ENCODE assay signal across 35 cellular contexts in genomic region chr6:164016056-164016455, GRCh38.
"Had no signal": no experiment of that assay in that cellular context is flagged by ENCODE, and none has a peak within 500 bp of the region (broad histone marks: within the 10 kb centered on the region; RNA-seq: fewer than 3 reads in every experiment).

No MANE protein-coding gene starts in this region.

- H3K4me3 Mint-ChIP-seq: activated CD4-positive, alpha-beta memory T cell treated with anti-CD3 and anti-CD28 coated beads for 36 hours; activated CD4-positive, alpha-beta T cell treated with anti-CD3 and anti-CD28 coated beads for 36 hours; activated CD4-positive, alpha-beta T cell treated with anti-CD3 and anti-CD28 coated beads, Interleukin-2, amount 10 ng/mL, durations not matched to agents 24 days and 14 days; activated CD8-positive, alpha-beta memory T cell treated with anti-CD3 and anti-CD28 coated beads, Interleukin-2, amount 10 ng/mL, durations not matched to agents 7 days and 5 days; activated CD8-positive, alpha-beta T cell treated with anti-CD3 and anti-CD28 coated beads, Interleukin-2, amount 10 ng/mL, durations not matched to agents 7 days and 5 days; activated naive CD4-positive, alpha-beta T cell treated with anti-CD3 and anti-CD28 coated beads for 36 hours; activated naive CD4-positive, alpha-beta T cell treated with anti-CD3 and anti-CD28 coated beads, Interleukin-2, amount 50 U/mL, for 24 hours; activated naive CD8-positive, alpha-beta T cell treated with anti-CD3 and anti-CD28 coated beads for 36 hours; activated naive CD8-positive, alpha-beta T cell treated with anti-CD3 and anti-CD28 coated beads, Interleukin-2, amount 50 U/mL, for 24 hours; activated T-helper 1 cell treated with anti-CD3 and anti-CD28 coated beads, Interleukin-12 subunit alpha, Interleukin-12 subunit beta, Interleukin-2, Interleukin-4 antibody, amounts not matched to agents 30 ng/mL and 10 ng/mL and 1 ng/mL, durations not matched to agents 14 hours and 24 hours and 36 hours had no signal

- H3K9me3 ChIP-seq: adrenal gland, body of pancreas, breast epithelium, colonic mucosa, esophagus squamous epithelium had no signal

- FAIRE-seq: endometrium, endothelial cell of umbilical vein, frontal cortex had no signal

- H3K9me3 Mint-ChIP-seq: activated CD4-positive, alpha-beta memory T cell treated with anti-CD3 and anti-CD28 coated beads for 36 hours; activated naive CD4-positive, alpha-beta T cell treated with anti-CD3 and anti-CD28 coated beads for 36 hours; activated naive CD4-positive, alpha-beta T cell treated with anti-CD3 and anti-CD28 coated beads, Interleukin-2, amount 50 U/mL, for 24 hours; activated naive CD8-positive, alpha-beta T cell treated with anti-CD3 and anti-CD28 coated beads for 36 hours; activated naive CD8-positive, alpha-beta T cell treated with anti-CD3 and anti-CD28 coated beads, Interleukin-2, amount 50 U/mL, for 24 hours had no signal

- H3K27ac Mint-ChIP-seq: activated CD4-positive, alpha-beta memory T cell treated with anti-CD3 and anti-CD28 coated beads for 36 hours; activated CD4-positive, alpha-beta T cell treated with anti-CD3 and anti-CD28 coated beads for 36 hours; activated CD4-positive, alpha-beta T cell treated with anti-CD3 and anti-CD28 coated beads, Interleukin-2, amount 10 ng/mL, durations not matched to agents 24 days and 14 days; activated CD8-positive, alpha-beta memory T cell treated with anti-CD3 and anti-CD28 coated beads, Interleukin-2, amount 10 ng/mL, durations not matched to agents 7 days and 5 days; activated CD8-positive, alpha-beta T cell treated with anti-CD3 and anti-CD28 coated beads, Interleukin-2, amount 10 ng/mL, durations not matched to agents 7 days and 5 days; activated naive CD4-positive, alpha-beta T cell treated with anti-CD3 and anti-CD28 coated beads for 36 hours; activated naive CD4-positive, alpha-beta T cell treated with anti-CD3 and anti-CD28 coated beads, Interleukin-2, amount 50 U/mL, for 24 hours; activated naive CD8-positive, alpha-beta T cell treated with anti-CD3 and anti-CD28 coated beads for 36 hours; activated naive CD8-positive, alpha-beta T cell treated with anti-CD3 and anti-CD28 coated beads, Interleukin-2, amount 50 U/mL, for 24 hours; activated T-helper 1 cell treated with anti-CD3 and anti-CD28 coated beads, Interleukin-12 subunit alpha, Interleukin-12 subunit beta, Interleukin-2, Interleukin-4 antibody, amounts not matched to agents 30 ng/mL and 10 ng/mL and 1 ng/mL, durations not matched to agents 14 hours and 24 hours and 36 hours; activated T-helper 2 cell treated with anti-CD3 and anti-CD28 coated beads, Interferon-gamma antibody, Interleukin-2, Interleukin-4, amounts not matched to agents 10 μg/mL and 5 μg/mL and 100 μg/mL, durations not matched to agents 14 hours and 24 hours and 36 hours had no signal

- H3K36me3 ChIP-seq: adrenal gland, breast epithelium, cardiac muscle cell, colonic mucosa, esophagus squamous epithelium had no signal

- H3K27ac ChIP-seq: adrenal gland, body of pancreas, breast epithelium, cardiac muscle cell, colonic mucosa, epithelial cell of prostate, esophagus squamous epithelium had no signal

- H3K4me3 ChIP-seq: adrenal gland, body of pancreas, breast epithelium, cardiac muscle cell, colonic mucosa, esophagus squamous epithelium had no signal

- H3K4me1 Mint-ChIP-seq: activated CD4-positive, alpha-beta T cell treated with anti-CD3 and anti-CD28 coated beads for 36 hours; activated CD4-positive, alpha-beta T cell treated with anti-CD3 and anti-CD28 coated beads, Interleukin-2, amount 10 ng/mL, durations not matched to agents 24 days and 14 days; activated CD8-positive, alpha-beta memory T cell treated with anti-CD3 and anti-CD28 coated beads, Interleukin-2, amount 10 ng/mL, durations not matched to agents 7 days and 5 days; activated naive CD4-positive, alpha-beta T cell treated with anti-CD3 and anti-CD28 coated beads, Interleukin-2, amount 50 U/mL, for 24 hours; activated naive CD8-positive, alpha-beta T cell treated with anti-CD3 and anti-CD28 coated beads for 36 hours; activated naive CD8-positive, alpha-beta T cell treated with anti-CD3 and anti-CD28 coated beads, Interleukin-2, amount 50 U/mL, for 24 hours had no signal

- DNase-seq: activated CD4-positive, alpha-beta memory T cell treated with anti-CD3 and anti-CD28 coated beads for 36 hours; activated CD4-positive, alpha-beta T cell treated with anti-CD3 and anti-CD28 coated beads for 36 hours; activated CD4-positive, alpha-beta T cell treated with anti-CD3 and anti-CD28 coated beads, Interleukin-2, amount 10 ng/mL, durations not matched to agents 24 days and 14 days; activated CD4-positive, CD25-positive, alpha-beta regulatory T cell; activated CD4-positive, CD25-positive, alpha-beta regulatory T cell treated with anti-CD3 and anti-CD28 coated beads, Interleukin-2, amount 50 U/mL, for 72 hours; activated CD8-positive, alpha-beta memory T cell treated with anti-CD3 and anti-CD28 coated beads, Interleukin-2, amount 10 ng/mL, durations not matched to agents 7 days and 5 days; activated CD8-positive, alpha-beta memory T cell treated with anti-CD3 and anti-CD28 coated beads, Interleukin-2, amount 50 U/mL, for 4 hours; activated CD8-positive, alpha-beta T cell treated with anti-CD3 and anti-CD28 coated beads, Interleukin-2, amount 10 ng/mL, durations not matched to agents 7 days and 5 days; activated effector memory CD4-positive, alpha-beta T cell treated with anti-CD3 and anti-CD28 coated beads, Interleukin-2, amount 50 U/mL, for 16 hours; activated naive CD4-positive, alpha-beta T cell treated with anti-CD3 and anti-CD28 coated beads for 36 hours; activated naive CD8-positive, alpha-beta T cell treated with anti-CD3 and anti-CD28 coated beads for 36 hours; activated naive CD8-positive, alpha-beta T cell treated with anti-CD3 and anti-CD28 coated beads, Interleukin-2, amount 50 U/mL, for 24 hours; activated T-cell treated with anti-CD3 and anti-CD28 coated beads, Interleukin-2, amount 50 U/mL, for 1 hour; activated T-cell treated with anti-CD3 and anti-CD28 coated beads, Interleukin-2, amount 50 U/mL, for 48 hours; adrenal gland; amygdala; aorta; body of pancreas; central memory CD4-positive, alpha-beta T cell; cerebellar nuclear complex; colonic mucosa; effector CD8-positive, alpha-beta T cell; esophagus squamous epithelium; foreskin fibroblast; head of caudate nucleus; T-helper 2 cell had no signal

- H3K27me3 ChIP-seq: body of pancreas, breast epithelium, cardiac muscle cell, colonic mucosa, esophagus squamous epithelium had no signal

- H3K4me1 ChIP-seq: adrenal gland, body of pancreas, breast epithelium, colonic mucosa, esophagus squamous epithelium had no signal

- H3K36me3 Mint-ChIP-seq: activated CD4-positive, alpha-beta memory T cell treated with anti-CD3 and anti-CD28 coated beads for 36 hours; activated CD8-positive, alpha-beta memory T cell treated with anti-CD3 and anti-CD28 coated beads, Interleukin-2, amount 10 ng/mL, durations not matched to agents 7 days and 5 days; activated naive CD4-positive, alpha-beta T cell treated with anti-CD3 and anti-CD28 coated beads, Interleukin-2, amount 50 U/mL, for 24 hours; activated naive CD8-positive, alpha-beta T cell treated with anti-CD3 and anti-CD28 coated beads for 36 hours had no signal

- H3K27me3 Mint-ChIP-seq: activated CD4-positive, alpha-beta T cell treated with anti-CD3 and anti-CD28 coated beads, Interleukin-2, amount 10 ng/mL, durations not matched to agents 24 days and 14 days; activated CD8-positive, alpha-beta memory T cell treated with anti-CD3 and anti-CD28 coated beads, Interleukin-2, amount 10 ng/mL, durations not matched to agents 7 days and 5 days had no signal

- ATAC-seq: activated CD4-positive, alpha-beta T cell treated with anti-CD3 and anti-CD28 coated beads for 36 hours; activated CD8-positive, alpha-beta memory T cell treated with anti-CD3 and anti-CD28 coated beads, Interleukin-2, amount 10 ng/mL, durations not matched to agents 7 days and 5 days; activated CD8-positive, alpha-beta T cell treated with anti-CD3 and anti-CD28 coated beads, Interleukin-2, amount 10 ng/mL, durations not matched to agents 7 days and 5 days; activated naive CD8-positive, alpha-beta T cell treated with anti-CD3 and anti-CD28 coated beads, Interleukin-2, amount 50 U/mL, for 24 hours; body of pancreas had no signal
